In the genomic region with DNA sequence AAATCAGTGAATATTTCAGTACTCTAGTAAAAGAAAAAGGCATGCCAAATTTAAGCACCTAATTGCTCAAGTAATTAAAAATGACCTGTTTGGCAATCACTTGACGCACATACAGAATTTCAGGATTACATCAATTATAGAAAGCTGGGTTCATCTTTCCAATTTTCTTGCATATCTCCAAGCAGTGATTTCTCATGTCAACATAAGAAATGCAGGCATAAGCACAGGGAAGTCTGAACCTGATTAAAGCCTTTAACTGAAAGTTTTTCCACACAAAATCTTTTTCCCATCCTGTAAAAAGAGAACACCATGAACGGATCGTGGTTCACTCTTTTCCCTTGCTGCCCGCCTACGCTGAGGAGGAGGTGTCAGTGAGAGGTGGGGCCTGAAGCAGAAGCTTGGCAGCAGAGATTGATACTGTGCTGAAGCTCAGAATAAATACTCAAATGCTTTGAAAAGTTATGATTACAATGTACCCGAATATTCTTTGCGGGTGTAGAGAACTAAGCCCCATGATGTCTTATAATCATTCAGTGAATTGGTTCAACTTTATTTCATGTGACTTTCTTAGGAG, we compare ENCODE assay signal across 27 cellular contexts.
DNase-seq lines count a peak whose midpoint lies in the region; ATAC-seq and TF ChIP-seq lines count a peak whose summit lies in the region.
"Had no signal": no experiment of that assay in that cellular context is flagged by ENCODE, and none has a peak within 500 bp of the region (broad histone marks: within the 10 kb centered on the region; RNA-seq: fewer than 3 reads in every experiment).

No MANE protein-coding gene starts in this region.

- 84 to 96% methylated on average over 3 to 7 of the region's 7 CpGs for WGBS in endodermal cell (ENCODE audit: insufficient coverage in 1 of 2, insufficient read length in 1 of 2), 2 experiments

- POLR2A ChIA-PET in activated CD8-positive, alpha-beta T cell treated with anti-CD3 and anti-CD28 coated beads, Interleukin-2, amount 10 ng/mL, durations not matched to agents 7 days and 5 days (lab: Charles Lee) = no interaction called here

- H3K4me3 Mint-ChIP-seq in stimulated activated memory B cell treated with anti-CD40 and anti-IgM and Interleukin-4, amounts not matched to agents 10 μg/mL and 1 μg/mL and 100 μg/mL, for 72 hours = no peak overlapping the region
- no peak overlapping the region for H3K4me3 Mint-ChIP-seq in endodermal cell
- H3K4me3 Mint-ChIP-seq in activated CD8-positive, alpha-beta T cell treated with anti-CD3 and anti-CD28 coated beads, Interleukin-2, amount 10 ng/mL, durations not matched to agents 7 days and 5 days = no peak overlapping the region
- H3K4me3 Mint-ChIP-seq: central memory CD8-positive, alpha-beta T cell; GM23338; stimulated activated naive CD8-positive, alpha-beta T cell treated with anti-CD3 and anti-CD28 coated beads, Interleukin-15, amount 100 ng/mL, for 72 hours had no signal

- H3K4me3 ChIP-seq in adipocyte (ENCODE audit: low read length) (peak overlapping the region; percentile 45), left lung (no peak overlapping the region), endodermal cell (ENCODE audit: low read length) (no peak overlapping the region)
- H3K4me3 ChIP-seq: BLaER1 treated with 17β-estradiol and CSF1 and Interleukin-3, amounts not matched to agents 10 nM and 100 nM; gastrocnemius medialis; GM23338; upper lobe of left lung had no signal

- no peaks in the 10 kb centered on the region for H3K36me3 Mint-ChIP-seq in stimulated activated memory B cell treated with anti-CD40 and anti-IgM and Interleukin-4, amounts not matched to agents 10 μg/mL and 1 μg/mL and 100 μg/mL, for 72 hours
- no peaks in the 10 kb centered on the region for H3K36me3 Mint-ChIP-seq in endodermal cell (ENCODE audit: low read depth)
- H3K36me3 Mint-ChIP-seq in activated CD8-positive, alpha-beta T cell treated with anti-CD3 and anti-CD28 coated beads, Interleukin-2, amount 10 ng/mL, durations not matched to agents 7 days and 5 days (ENCODE audit: low read depth) = no peaks in the 10 kb centered on the region

- ATAC-seq in left lung = peak; percentile 26
- peak; percentile 67 for ATAC-seq in sciatic nerve
- no peak for ATAC-seq in stimulated activated memory B cell treated with anti-CD40 and anti-IgM and Interleukin-4, amounts not matched to agents 10 μg/mL and 1 μg/mL and 100 μg/mL, for 72 hours
- ATAC-seq in activated CD8-positive, alpha-beta T cell treated with anti-CD3 and anti-CD28 coated beads, Interleukin-2, amount 10 ng/mL, durations not matched to agents 7 days and 5 days = no peak
- ATAC-seq: gastrocnemius medialis; GM23338; left colon; stimulated activated naive CD8-positive, alpha-beta T cell treated with anti-CD3 and anti-CD28 coated beads, Interleukin-15, amount 100 ng/mL, for 72 hours had no signal

- H3K27ac ChIP-seq in left lung = peak overlapping the region in 1 of 2 donors; percentile 33
- H3K27ac ChIP-seq in endodermal cell (ENCODE audit: low read depth, low read length) = no peak overlapping the region
- H3K27ac ChIP-seq: BLaER1 treated with 17β-estradiol and CSF1 and Interleukin-3, amounts not matched to agents 10 nM and 100 nM; gastrocnemius medialis; upper lobe of left lung had no signal

- peaks cover 2% of the 10 kb centered on the region for H3K9me3 ChIP-seq in adipocyte (ENCODE audit: control insufficient read depth, low read length)
- H3K9me3 ChIP-seq in left lung = peaks cover 0 to 3% of the 10 kb centered on the region in 2 donors
- no peaks in the 10 kb centered on the region for H3K9me3 ChIP-seq in endodermal cell (ENCODE audit: control insufficient read depth, low read length)
- H3K9me3 ChIP-seq: BLaER1 treated with 17β-estradiol and CSF1 and Interleukin-3, amounts not matched to agents 10 nM and 100 nM; Caco-2; gastrocnemius medialis; upper lobe of left lung had no signal

- no peak overlapping the region for H3K9ac ChIP-seq in adipocyte (ENCODE audit: low read length)
- no peak overlapping the region for H3K9ac ChIP-seq in endodermal cell (ENCODE audit: extremely low read depth, low read length, poor library complexity, severe bottlenecking)
- H3K9ac ChIP-seq: BLaER1 treated with 17β-estradiol and CSF1 and Interleukin-3, amounts not matched to agents 10 nM and 100 nM had no signal

- H3K27me3 Mint-ChIP-seq in stimulated activated memory B cell treated with anti-CD40 and anti-IgM and Interleukin-4, amounts not matched to agents 10 μg/mL and 1 μg/mL and 100 μg/mL, for 72 hours = no peaks in the 10 kb centered on the region
- peaks cover 2% of the 10 kb centered on the region for H3K27me3 Mint-ChIP-seq in endodermal cell (ENCODE audit: insufficient read depth)
- no peaks in the 10 kb centered on the region for H3K27me3 Mint-ChIP-seq in activated CD8-positive, alpha-beta T cell treated with anti-CD3 and anti-CD28 coated beads, Interleukin-2, amount 10 ng/mL, durations not matched to agents 7 days and 5 days (ENCODE audit: low read depth)
- H3K27me3 Mint-ChIP-seq: central memory CD8-positive, alpha-beta T cell; stimulated activated naive CD8-positive, alpha-beta T cell treated with anti-CD3 and anti-CD28 coated beads, Interleukin-15, amount 100 ng/mL, for 72 hours had no signal

- H3K36me3 ChIP-seq in adipocyte (ENCODE audit: control insufficient read depth, insufficient read depth, low read length, severe bottlenecking) (no peaks in the 10 kb centered on the region), left lung (no peaks in the 10 kb centered on the region), endodermal cell (ENCODE audit: control insufficient read depth, insufficient read depth, low read length) (no peaks in the 10 kb centered on the region)
- H3K36me3 ChIP-seq: BLaER1 treated with 17β-estradiol and CSF1 and Interleukin-3, amounts not matched to agents 10 nM and 100 nM; gastrocnemius medialis; upper lobe of left lung had no signal

- H3K9me3 Mint-ChIP-seq in stimulated activated memory B cell treated with anti-CD40 and anti-IgM and Interleukin-4, amounts not matched to agents 10 μg/mL and 1 μg/mL and 100 μg/mL, for 72 hours = peaks cover 3% of the 10 kb centered on the region
- peaks cover 2% of the 10 kb centered on the region for H3K9me3 Mint-ChIP-seq in endodermal cell
- H3K9me3 Mint-ChIP-seq in activated CD8-positive, alpha-beta T cell treated with anti-CD3 and anti-CD28 coated beads, Interleukin-2, amount 10 ng/mL, durations not matched to agents 7 days and 5 days (ENCODE audit: insufficient read depth) = peaks cover 4% of the 10 kb centered on the region
- H3K9me3 Mint-ChIP-seq: GM23338 had no signal

- H3K4me1 ChIP-seq in adipocyte (ENCODE audit: control insufficient read depth, insufficient read depth, low read length) (peaks cover 10% of the 10 kb centered on the region), left lung (no peaks in the 10 kb centered on the region), endodermal cell (ENCODE audit: control insufficient read depth, insufficient read depth, low read length) (no peaks in the 10 kb centered on the region)
- H3K4me1 ChIP-seq: BLaER1 treated with 17β-estradiol and CSF1 and Interleukin-3, amounts not matched to agents 10 nM and 100 nM; Caco-2; gastrocnemius medialis; upper lobe of left lung had no signal

- no peak for TF ChIP-seq CTCF in left lung (IDR thresholded peaks at IDR 0.05)
- no peak for TF ChIP-seq CTCF in endodermal cell (conservative IDR thresholded peaks at IDR 0.05)

- no peak for DNase-seq in adipocyte (ENCODE audit: low read depth)
- DNase-seq in head of caudate nucleus = peak; percentile 46 to 92 (median 76)
- no peak for DNase-seq in left lung
- no peak for DNase-seq in sciatic nerve (ENCODE audit: low spot score)
- DNase-seq in endodermal cell = no peak
- no peak for DNase-seq in activated CD8-positive, alpha-beta T cell treated with anti-CD3 and anti-CD28 coated beads, Interleukin-2, amount 10 ng/mL, durations not matched to agents 7 days and 5 days
- no peak for DNase-seq in NCI-H69 (lab: John Stamatoyannopoulos, UW)
- DNase-seq: ACHN; activated CD4-positive, CD25-positive, alpha-beta regulatory T cell treated with anti-CD3 and anti-CD28 coated beads, Interleukin-2, amount 50 U/mL, for 72 hours; activated naive CD4-positive, alpha-beta T cell; activated T-cell treated with anti-CD3 and anti-CD28 coated beads, Interleukin-2, amount 50 U/mL, for 1 hour; Caco-2; DND-41; gastrocnemius medialis; KG1; left colon; MV-4-11; NCI-H1694 treated with DMSO at 0.1 percent for 48 hours; NCI-H748 treated with DMSO at 0.1 percent for 48 hours; stimulated activated CD4-positive, alpha-beta T cell treated with anti-CD3 and anti-CD28 coated beads, Interleukin-12 subunit alpha, Interleukin-12 subunit beta, amount 100 ng/mL, for 4 hours; stimulated activated naive CD8-positive, alpha-beta T cell treated with anti-CD3 and anti-CD28 coated beads, Interleukin-15, amount 100 ng/mL, for 72 hours; T-helper 9 cell; upper lobe of left lung had no signal

- intact Hi-C loops in head of caudate nucleus (cut with DNase I) (no loop called here), left lung (cut with DNase I) (no loop called here), sciatic nerve (cut with DNase I) (no loop called here)

- no peak overlapping the region for H3K27ac Mint-ChIP-seq in stimulated activated memory B cell treated with anti-CD40 and anti-IgM and Interleukin-4, amounts not matched to agents 10 μg/mL and 1 μg/mL and 100 μg/mL, for 72 hours
- H3K27ac Mint-ChIP-seq in endodermal cell = no peak overlapping the region
- no peak overlapping the region for H3K27ac Mint-ChIP-seq in activated CD8-positive, alpha-beta T cell treated with anti-CD3 and anti-CD28 coated beads, Interleukin-2, amount 10 ng/mL, durations not matched to agents 7 days and 5 days
- H3K27ac Mint-ChIP-seq: GM23338; stimulated activated naive CD8-positive, alpha-beta T cell treated with anti-CD3 and anti-CD28 coated beads, Interleukin-15, amount 100 ng/mL, for 72 hours had no signal

- CTCF ChIA-PET in activated CD8-positive, alpha-beta T cell treated with anti-CD3 and anti-CD28 coated beads, Interleukin-2, amount 10 ng/mL, durations not matched to agents 7 days and 5 days (lab: Charles Lee) = no interaction called here

- no peaks in the 10 kb centered on the region for H3K27me3 ChIP-seq in adipocyte (replicated peaks; ENCODE audit: control insufficient read depth, insufficient read depth, low read length)
- H3K27me3 ChIP-seq in left lung = no peaks in the 10 kb centered on the region
- H3K27me3 ChIP-seq in endodermal cell (ENCODE audit: control insufficient read depth, insufficient read depth, low read length, poor library complexity, severe bottlenecking) = no peaks in the 10 kb centered on the region
- H3K27me3 ChIP-seq: BLaER1 treated with 17β-estradiol and CSF1 and Interleukin-3, amounts not matched to agents 10 nM and 100 nM; gastrocnemius medialis; upper lobe of left lung had no signal

- no peaks in the 10 kb centered on the region for H3K4me1 Mint-ChIP-seq in stimulated activated memory B cell treated with anti-CD40 and anti-IgM and Interleukin-4, amounts not matched to agents 10 μg/mL and 1 μg/mL and 100 μg/mL, for 72 hours
- no peaks in the 10 kb centered on the region for H3K4me1 Mint-ChIP-seq in endodermal cell
- no peaks in the 10 kb centered on the region for H3K4me1 Mint-ChIP-seq in activated CD8-positive, alpha-beta T cell treated with anti-CD3 and anti-CD28 coated beads, Interleukin-2, amount 10 ng/mL, durations not matched to agents 7 days and 5 days (ENCODE audit: low read depth)
- H3K4me1 Mint-ChIP-seq: central memory CD8-positive, alpha-beta T cell; GM23338; stimulated activated naive CD8-positive, alpha-beta T cell treated with anti-CD3 and anti-CD28 coated beads, Interleukin-15, amount 100 ng/mL, for 72 hours had no signal

Comparison
In these comparisons a context has a peak if more than half of its experiments do, and no peak if none do; other contexts are left out.
1. DNase-seq: peak in head of caudate nucleus (42 of 42); none in adipocyte (single experiment), left lung (0 of 2), sciatic nerve (single experiment), endodermal cell (single experiment), activated CD8-positive, alpha-beta T cell treated with anti-CD3 and anti-CD28 coated beads, Interleukin-2, amount 10 ng/mL, durations not matched to agents 7 days and 5 days (single experiment) and NCI-H69 (single experiment).
2. ATAC-seq: peak in left lung (single experiment) and sciatic nerve (single experiment); none in stimulated activated memory B cell treated with anti-CD40 and anti-IgM and Interleukin-4, amounts not matched to agents 10 μg/mL and 1 μg/mL and 100 μg/mL, for 72 hours (single experiment) and activated CD8-positive, alpha-beta T cell treated with anti-CD3 and anti-CD28 coated beads, Interleukin-2, amount 10 ng/mL, durations not matched to agents 7 days and 5 days (single experiment).